ENCODE assay signal across 1 cellular context in genomic region chr22:37533995-37534394, GRCh38.
TF ChIP-seq lines count a peak whose summit lies in the region.

No MANE protein-coding gene starts in this region.

TF ChIP-seq in K562, 482 proteins besides CTCF, POLR2A, EP300 and RAD21:
- TF ChIP-seq MYBL2 (IDR thresholded peaks at IDR 0.05; ENCODE audit: low read depth): no peak
- no peak for TF ChIP-seq MYBL2 (CRISPR knock-in tag; IDR thresholded peaks at IDR 0.05; ENCODE audit: borderline replicate concordance)
- TF ChIP-seq PYGO2 (tag; IDR thresholded peaks at IDR 0.05): no peak
- TF ChIP-seq FOSL1 (tag; conservative IDR thresholded peaks at IDR 0.05): peak; percentile 79
- TF ChIP-seq ETV5 (CRISPR knock-in tag; IDR thresholded peaks at IDR 0.05; ENCODE audit: low read depth): no peak
- TF ChIP-seq NR1H2 (CRISPR knock-in tag; IDR thresholded peaks at IDR 0.05): no peak
- TF ChIP-seq ZNF263 (CRISPR knock-in tag; IDR thresholded peaks at IDR 0.05; ENCODE audit: borderline replicate concordance): no peak
- TF ChIP-seq SNAPC5 (CRISPR knock-in tag; IDR thresholded peaks at IDR 0.05): no peak
- TF ChIP-seq HMG20A (CRISPR knock-in tag; conservative IDR thresholded peaks at IDR 0.05): no peak
- TF ChIP-seq EWSR1 (IDR thresholded peaks at IDR 0.05; ENCODE audit: borderline replicate concordance, low read depth, partially characterized antibody): no peak
- peak; percentile 74; the same call in 1 of the 2 replicates for TF ChIP-seq JUND (IDR thresholded peaks at IDR 0.05; ENCODE audit: borderline replicate concordance, low read depth, low read length)
- TF ChIP-seq JUND (tag; IDR thresholded peaks at IDR 0.05; ENCODE audit: borderline replicate concordance, low read depth, low read length): peak; percentile 68; the same call in 1 of the 3 replicates
- no peak for TF ChIP-seq ASH1L (IDR thresholded peaks at IDR 0.05; ENCODE audit: borderline replicate concordance, low read depth, partially characterized antibody)
- peak; percentile 37; the same call in 1 of the 2 replicates for TF ChIP-seq SPI1 (IDR thresholded peaks at IDR 0.05; ENCODE audit: borderline replicate concordance, low read depth, low read length)
- peak; percentile 41; the same call in 1 of the 2 replicates for TF ChIP-seq DPF2 (IDR thresholded peaks at IDR 0.05)
- TF ChIP-seq ARID1B (IDR thresholded peaks at IDR 0.05): peak; percentile 22; the same call in 1 of the 2 replicates
- TF ChIP-seq CCNT2 (IDR thresholded peaks at IDR 0.05; ENCODE audit: borderline replicate concordance, extremely low read depth, insufficient read length, low read depth, low read length): no peak
- no peak for TF ChIP-seq SIX5 (IDR thresholded peaks at IDR 0.05; ENCODE audit: borderline replicate concordance in 1 of 2, insufficient read depth in 1 of 2, low read depth in 1 of 2, low read length in 2 of 2)
- no peak for TF ChIP-seq CREM (IDR thresholded peaks at IDR 0.05; ENCODE audit: low read depth)
- TF ChIP-seq TCF3 (CRISPR knock-in tag; IDR thresholded peaks at IDR 0.05): peak; percentile 15; the same call in 1 of the 2 replicates
- no peak for TF ChIP-seq ZNF589 (CRISPR knock-in tag; IDR thresholded peaks at IDR 0.05; ENCODE audit: low read depth)
- no peak for TF ChIP-seq RB1 (IDR thresholded peaks at IDR 0.05; ENCODE audit: low read depth)
- TF ChIP-seq SMARCE1 (IDR thresholded peaks at IDR 0.05): peak; percentile 20; the same call in 1 of the 2 replicates
- TF ChIP-seq NFIC (IDR thresholded peaks at IDR 0.05): no peak
- no peak for TF ChIP-seq CTBP1 (IDR thresholded peaks at IDR 0.05; ENCODE audit: borderline replicate concordance)
- no peak for TF ChIP-seq NR2F6 (CRISPR knock-in tag; IDR thresholded peaks at IDR 0.05)
- TF ChIP-seq ATF3 (IDR thresholded peaks at IDR 0.05): peak; percentile 52; the same call in 1 of the 2 replicates
- TF ChIP-seq ATF3 (CRISPR knock-in tag; conservative IDR thresholded peaks at IDR 0.05): no peak
- TF ChIP-seq L3MBTL2 (IDR thresholded peaks at IDR 0.05): 0 out of 2 replicates have a peak, but pooled peaks have one; percentile 21
- TF ChIP-seq TBP (optimal IDR thresholded peaks at IDR 0.05; ENCODE audit: low read depth, low read length): no peak
- no peak for TF ChIP-seq SRF (CRISPR knock-in tag; IDR thresholded peaks at IDR 0.05)
- 0 out of 2 replicates have a peak, but pooled peaks have one; percentile 23 for TF ChIP-seq SMARCA4 (IDR thresholded peaks at IDR 0.05)
- no peak for TF ChIP-seq PRMT5 (CRISPR knock-in tag; IDR thresholded peaks at IDR 0.05)
- TF ChIP-seq KLF16 (IDR thresholded peaks at IDR 0.05): no peak
- no peak for TF ChIP-seq POLR2H (tag; IDR thresholded peaks at IDR 0.05; ENCODE audit: low read depth)
